In the genomic region with DNA sequence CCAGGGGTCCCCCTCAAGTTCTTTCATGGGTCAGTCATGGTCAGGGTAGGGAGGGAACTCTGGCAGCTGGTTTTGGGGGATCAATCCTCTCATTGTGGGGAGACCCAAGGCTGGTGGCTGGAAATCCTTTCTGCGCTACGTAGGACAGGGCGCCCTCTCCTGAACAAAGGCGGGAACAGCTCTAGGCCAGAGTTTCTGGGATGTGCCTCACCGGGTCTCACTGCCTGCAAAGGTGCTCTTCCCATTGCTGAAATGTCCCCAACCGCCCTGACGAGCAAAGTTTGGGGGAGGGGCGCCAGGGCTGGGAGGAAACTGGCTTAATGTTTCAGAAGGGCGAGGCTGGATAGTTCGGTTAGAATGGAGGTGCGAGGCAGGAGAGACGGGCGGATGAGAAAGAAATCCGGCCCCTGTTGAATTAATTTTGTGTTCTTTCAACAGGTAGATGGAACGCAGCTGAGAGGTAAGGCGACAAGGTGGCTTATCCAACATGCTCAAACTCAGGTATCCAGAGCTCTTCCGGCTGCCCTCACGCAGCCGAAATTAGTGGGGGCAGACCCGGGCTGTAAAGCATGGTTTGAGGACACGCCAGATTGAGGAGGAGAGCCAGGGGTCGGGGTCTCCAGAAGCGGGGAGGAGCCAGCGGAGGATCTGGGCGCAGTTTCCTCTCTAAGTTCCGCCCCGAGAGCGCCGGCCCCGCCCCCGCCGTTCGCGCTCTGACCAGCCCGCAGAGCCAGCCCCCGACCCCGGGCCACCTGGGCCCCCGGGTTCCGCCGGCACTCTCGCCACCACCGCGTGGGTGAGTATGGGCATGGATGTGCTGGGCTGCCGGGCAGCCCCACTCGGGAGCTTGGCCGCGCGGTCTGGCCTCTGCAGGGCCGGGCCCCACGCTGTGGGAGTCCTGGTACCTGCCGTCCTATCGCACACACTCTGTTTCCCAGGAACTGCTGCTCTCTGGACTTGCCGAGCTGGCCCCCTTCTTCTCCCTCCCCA, we compare ENCODE assay signal across 8 cellular contexts. TPM values are rescaled to one million over a fixed set of nuclear protein-coding genes. Genes with fewer than 3 reads are reported as not detected.
DNase-seq lines count a peak whose midpoint lies in the region; ATAC-seq and TF ChIP-seq lines count a peak whose summit lies in the region.

TSS of gene PGAP2 (plus strand) at position 705 of the 990 bp plus-strand sequence. CDS start 2,700 bp downstream, outside the sequence.

- H3K36me3 Mint-ChIP-seq in naive thymus-derived CD8-positive, alpha-beta T cell = peaks cover 0 to 2% (median 0%) of the 10 kb centered on the region in 3 donors

- intact Hi-C loops in OCI-LY7 (cut with micrococcal nuclease; ENCODE audit: unreplicated experiment) = no loop called here

- H3K27ac ChIP-seq in BLaER1 = peak within 1 kb of the TSS; percentile 79
- H3K27ac ChIP-seq in OCI-LY7 (ENCODE audit: low read depth, low read length, poor library complexity, severe bottlenecking) = peak within 1 kb of the TSS; percentile 27

- DNase-seq in GM19238 (ENCODE audit: insufficient read length, low spot score) (peak; percentile 75), OCI-LY7 (ENCODE audit: low spot score) (peak; percentile 68), activated T-helper 1 cell treated with Interleukin-2 at 50 U/mL for 16 hours (ENCODE audit: low read depth) (peak; percentile 39), fibroblast of mammary gland (ENCODE audit: low read depth) (peak; percentile 47), superior temporal gyrus (ENCODE audit: extremely low spot score) (peak; percentile 74)
- DNase-seq in naive thymus-derived CD8-positive, alpha-beta T cell = peak; percentile 32 to 74 (median 54)

- peak; percentile 83 for TF ChIP-seq CTCF in OCI-LY7 (conservative IDR thresholded peaks at IDR 0.05; ENCODE audit: low read length)
- TF ChIP-seq CTCF in fibroblast of mammary gland (conservative IDR thresholded peaks at IDR 0.05; ENCODE audit: control insufficient read depth, insufficient read depth, low read depth, low read length) = peak; percentile 80

- peaks cover 19% of the 10 kb centered on the region for H3K4me1 ChIP-seq in BLaER1
- peaks cover 13% of the 10 kb centered on the region for H3K4me1 ChIP-seq in OCI-LY7 (ENCODE audit: insufficient read depth, low read length, poor library complexity, severe bottlenecking)

- H3K4me3 ChIP-seq in BLaER1 (peak within 1 kb of the TSS; percentile 82), OCI-LY7 (ENCODE audit: low read depth, low read length, poor library complexity, severe bottlenecking) (peak within 1 kb of the TSS; percentile 73), fibroblast of mammary gland (ENCODE audit: control insufficient read depth, low read depth, low read length) (peak within 1 kb of the TSS; percentile 83)

- H3K9me3 ChIP-seq in BLaER1 = no peaks in the 10 kb centered on the region
- H3K9me3 ChIP-seq in OCI-LY7 (ENCODE audit: low read length) = no peaks in the 10 kb centered on the region

- H3K79me2 ChIP-seq in OCI-LY7 (ENCODE audit: insufficient read depth, low read depth, low read length) = no peaks in the 10 kb centered on the region

- no peaks in the 10 kb centered on the region for H3K9me2 ChIP-seq in OCI-LY7 (ENCODE audit: insufficient read depth, low read length)

- H4K20me1 ChIP-seq in BLaER1 = 0 out of 2 replicates have a peak, but pooled peaks cover 8% of the 10 kb centered on the region
- no peaks in the 10 kb centered on the region for H4K20me1 ChIP-seq in OCI-LY7 (ENCODE audit: insufficient read depth, low read length)

- no peaks in the 10 kb centered on the region for H3K27me3 ChIP-seq in BLaER1

- peak within 1 kb of the TSS; percentile 82 to 99 (median 94) for H3K27ac Mint-ChIP-seq in naive thymus-derived CD8-positive, alpha-beta T cell

- ATAC-seq in HG03521 (IDR thresholded peaks at IDR 0.05; ENCODE audit: unreplicated experiment) = peak; percentile 58
- peak; percentile 70 to 81 for ATAC-seq in naive thymus-derived CD8-positive, alpha-beta T cell

- BruUV-seq in OCI-LY7 (replicated peaks; lab: Mats Ljungman, UMichigan) = no TSS peak

- H3K4me2 ChIP-seq in BLaER1 = peak within 1 kb of the TSS; percentile 87
- H3K4me2 ChIP-seq in OCI-LY7 (ENCODE audit: low read length) = peak within 1 kb of the TSS; percentile 93

- peak within 1 kb of the TSS; percentile 93 for H2AFZ ChIP-seq in OCI-LY7 (ENCODE audit: low read length)

- peaks cover 12 to 30% (median 17%) of the 10 kb centered on the region in 4 donors for H3K4me1 Mint-ChIP-seq in naive thymus-derived CD8-positive, alpha-beta T cell

- peak within 1 kb of the TSS; percentile 94 to 100 (median 97) for H3K4me3 Mint-ChIP-seq in naive thymus-derived CD8-positive, alpha-beta T cell

- H3K9me3 Mint-ChIP-seq in naive thymus-derived CD8-positive, alpha-beta T cell = no peaks in the 10 kb centered on the region

- peak within 1 kb of the TSS; percentile 83 for H3K9ac ChIP-seq in BLaER1

- H3K27me3 Mint-ChIP-seq in naive thymus-derived CD8-positive, alpha-beta T cell = no peaks in the 10 kb centered on the region

- POLR2A ChIA-PET in OCI-LY7 (lab: Charles Lee) = interaction anchor here (0.5 to 1.6 kb wide), 12 partner anchors 8 to 562 kb away, joined by 3 to 7 read pairs (median 3); no protein-coding TSS in a partner anchor
- POLR2A ChIA-PET in naive thymus-derived CD8-positive, alpha-beta T cell (lab: Charles Lee) = interaction anchor here (0.7 to 4.0 kb wide), 11 partner anchors 9 to 264 kb away, joined by 3 to 29 read pairs (median 4); partner anchors contain the start of genes NUP98, RHOG and STIM1

- H3K36me3 ChIP-seq in BLaER1 = peaks cover 22% of the 10 kb centered on the region; the same call in 1 of the 2 replicates
- no peaks in the 10 kb centered on the region for H3K36me3 ChIP-seq in OCI-LY7 (ENCODE audit: insufficient read depth, low read length)

- CTCF ChIA-PET in OCI-LY7 (lab: Charles Lee; ENCODE audit: unreplicated experiment) = interaction anchor here (1.0 kb wide), 1 partner anchor 27 kb away, joined by 3 read pairs; no protein-coding TSS in a partner anchor

RNA-seq across cellular contexts. Expression of gene PGAP2, which starts in this region (rescaled TPM):
- 15.1 and 23.9 TPM in 2 replicates for total RNA-seq in OCI-LY7 (2014; rRNA removed; shearing (Covaris generic))
- total RNA-seq in OCI-LY7 (2022) = 44.0 and 47.9 TPM in 2 replicates
- total RNA-seq in naive thymus-derived CD8-positive, alpha-beta T cell = 10 to 100 TPM; 23.0 to 23.1 TPM
- polyA plus RNA-seq in naive thymus-derived CD8-positive, alpha-beta T cell = 10 to 100 TPM; 13.6 to 24.2 (median 21.9) TPM

Comparison
In these comparisons a context has a peak if more than half of its experiments do, and no peak if none do; other contexts are left out.
1. Peak in every context shown above with its lines: DNase-seq, ATAC-seq, H3K4me3 ChIP-seq and H3K27ac ChIP-seq.